In the genomic region with DNA sequence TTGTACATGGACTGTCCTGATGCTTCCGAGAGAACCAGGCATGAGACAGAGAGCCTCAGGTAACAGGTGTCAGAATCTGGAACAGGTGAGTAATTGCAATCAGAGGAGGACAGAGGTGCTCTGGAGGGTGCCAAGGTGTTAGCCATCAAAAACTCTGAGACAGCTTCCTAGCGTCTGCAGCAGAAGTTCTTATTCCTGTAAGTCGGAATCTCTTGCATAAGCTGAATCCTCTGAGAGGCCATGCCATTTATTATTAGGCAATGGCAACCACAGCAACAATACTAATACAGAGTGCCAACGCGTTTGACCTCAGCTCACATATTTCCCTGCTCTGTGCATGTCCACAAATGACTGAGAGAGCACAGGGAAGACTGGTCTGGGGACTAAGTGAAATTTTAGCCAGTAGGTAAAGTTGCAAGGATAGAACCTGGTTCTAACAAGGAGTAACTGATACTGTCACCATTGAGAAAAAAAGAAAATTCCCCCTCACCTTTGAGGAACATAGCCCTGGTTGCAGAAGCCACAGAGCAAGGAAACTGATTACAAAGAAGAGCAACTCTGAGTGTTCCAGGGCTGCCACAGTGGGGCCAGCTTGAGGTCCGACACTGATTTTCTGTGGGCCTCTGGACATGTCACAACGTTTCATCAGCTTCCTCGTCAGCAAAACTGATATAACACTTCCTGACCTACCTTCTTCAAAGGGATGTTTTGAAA, we compare ENCODE assay signal across 1 cellular context.
TF ChIP-seq lines count a peak whose summit lies in the region.

No MANE protein-coding gene starts in this region.

TF ChIP-seq in HepG2, 621 proteins besides CTCF, POLR2A, EP300 and RAD21 (continued from another document and continues in another):
- TF ChIP-seq CC2D1A (CRISPR knock-in tag; IDR thresholded peaks at IDR 0.05) (no peak), KLF11 (CRISPR knock-in tag; IDR thresholded peaks at IDR 0.05) (no peak), ZNF549 (CRISPR knock-in tag; IDR thresholded peaks at IDR 0.05) (no peak), CREM (IDR thresholded peaks at IDR 0.05) (peak; percentile 64; the same call in 1 of the 2 replicates), CREM (CRISPR knock-in tag; IDR thresholded peaks at IDR 0.05) (no peak), BRCA1 (CRISPR knock-in tag; IDR thresholded peaks at IDR 0.05) (no peak), HOXD1 (CRISPR knock-in tag; IDR thresholded peaks at IDR 0.05) (no peak), IKZF4 (CRISPR knock-in tag; IDR thresholded peaks at IDR 0.05; ENCODE audit: borderline replicate concordance, low read depth, not compliant biosample characterization) (no peak), PHF21A (CRISPR knock-in tag; IDR thresholded peaks at IDR 0.05) (no peak; the same call in 1 of the 2 replicates), RFX1 (IDR thresholded peaks at IDR 0.05) (no peak; the same call in 1 of the 2 replicates), TOPORS (CRISPR knock-in tag; IDR thresholded peaks at IDR 0.05) (no peak), U2AF1 (optimal IDR thresholded peaks at IDR 0.05; ENCODE audit: low read depth, low read length) (no peak), NPAS2 (CRISPR knock-in tag; IDR thresholded peaks at IDR 0.05; ENCODE audit: borderline replicate concordance) (no peak), MED13 (CRISPR knock-in tag; IDR thresholded peaks at IDR 0.05) (no peak), TAF15 (IDR thresholded peaks at IDR 0.05; ENCODE audit: low read depth, low read length, poor library complexity, severe bottlenecking) (no peak), FIP1L1 (IDR thresholded peaks at IDR 0.05; ENCODE audit: borderline replicate concordance, insufficient read depth, low read depth, low read length) (no peak), HOXA3 (CRISPR knock-in tag; IDR thresholded peaks at IDR 0.05) (no peak; the same call in 1 of the 2 replicates), TBX3 (IDR thresholded peaks at IDR 0.05; ENCODE audit: borderline replicate concordance) (no peak), ZNF674 (CRISPR knock-in tag; IDR thresholded peaks at IDR 0.05; ENCODE audit: low read depth) (no peak), NR1H2 (CRISPR knock-in tag; IDR thresholded peaks at IDR 0.05; ENCODE audit: borderline replicate concordance, low read depth) (no peak), ZNF569 (CRISPR knock-in tag; IDR thresholded peaks at IDR 0.05; ENCODE audit: borderline replicate concordance) (no peak; the same call in 1 of the 2 replicates), ELF3 (CRISPR knock-in tag; IDR thresholded peaks at IDR 0.05) (peak; percentile 90), NFKB2 (CRISPR knock-in tag; IDR thresholded peaks at IDR 0.05; ENCODE audit: borderline replicate concordance) (no peak), ZNF138 (CRISPR knock-in tag; IDR thresholded peaks at IDR 0.05; ENCODE audit: low read depth) (no peak), MTA3 (CRISPR knock-in tag; IDR thresholded peaks at IDR 0.05) (no peak), ZBTB7A (CRISPR knock-in tag; IDR thresholded peaks at IDR 0.05) (no peak), HES4 (CRISPR knock-in tag; IDR thresholded peaks at IDR 0.05; ENCODE audit: borderline replicate concordance) (no peak), KAT7 (CRISPR knock-in tag; IDR thresholded peaks at IDR 0.05; ENCODE audit: borderline replicate concordance) (peak; percentile 38; the same call in 1 of the 2 replicates), GATAD1 (CRISPR knock-in tag; IDR thresholded peaks at IDR 0.05) (no peak), ZNF256 (CRISPR knock-in tag; conservative IDR thresholded peaks at IDR 0.05) (no peak), ZNF34 (CRISPR knock-in tag; IDR thresholded peaks at IDR 0.05; ENCODE audit: borderline replicate concordance) (no peak), ZSCAN25 (CRISPR knock-in tag; IDR thresholded peaks at IDR 0.05) (peak; percentile 30; the same call in 1 of the 2 replicates), TCF12 (IDR thresholded peaks at IDR 0.05) (no peak), TCF12 (CRISPR knock-in tag; IDR thresholded peaks at IDR 0.05) (no peak), SRY (CRISPR knock-in tag; IDR thresholded peaks at IDR 0.05) (no peak), ONECUT2 (CRISPR knock-in tag; IDR thresholded peaks at IDR 0.05) (no peak), GFI1 (CRISPR knock-in tag; IDR thresholded peaks at IDR 0.05; ENCODE audit: borderline replicate concordance) (peak; percentile 86)
- TF ChIP-seq, protein P1, sequence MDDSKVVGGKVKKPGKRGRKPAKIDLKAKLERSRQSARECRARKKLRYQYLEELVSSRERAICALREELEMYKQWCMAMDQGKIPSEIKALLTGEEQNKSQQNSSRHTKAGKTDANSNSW (CRISPR knock-in tag; IDR thresholded peaks at IDR 0.05; ENCODE audit: borderline replicate concordance), result 0 out of 2 replicates have a peak, but pooled peaks have one; percentile 60
- TF ChIP-seq, protein P2, sequence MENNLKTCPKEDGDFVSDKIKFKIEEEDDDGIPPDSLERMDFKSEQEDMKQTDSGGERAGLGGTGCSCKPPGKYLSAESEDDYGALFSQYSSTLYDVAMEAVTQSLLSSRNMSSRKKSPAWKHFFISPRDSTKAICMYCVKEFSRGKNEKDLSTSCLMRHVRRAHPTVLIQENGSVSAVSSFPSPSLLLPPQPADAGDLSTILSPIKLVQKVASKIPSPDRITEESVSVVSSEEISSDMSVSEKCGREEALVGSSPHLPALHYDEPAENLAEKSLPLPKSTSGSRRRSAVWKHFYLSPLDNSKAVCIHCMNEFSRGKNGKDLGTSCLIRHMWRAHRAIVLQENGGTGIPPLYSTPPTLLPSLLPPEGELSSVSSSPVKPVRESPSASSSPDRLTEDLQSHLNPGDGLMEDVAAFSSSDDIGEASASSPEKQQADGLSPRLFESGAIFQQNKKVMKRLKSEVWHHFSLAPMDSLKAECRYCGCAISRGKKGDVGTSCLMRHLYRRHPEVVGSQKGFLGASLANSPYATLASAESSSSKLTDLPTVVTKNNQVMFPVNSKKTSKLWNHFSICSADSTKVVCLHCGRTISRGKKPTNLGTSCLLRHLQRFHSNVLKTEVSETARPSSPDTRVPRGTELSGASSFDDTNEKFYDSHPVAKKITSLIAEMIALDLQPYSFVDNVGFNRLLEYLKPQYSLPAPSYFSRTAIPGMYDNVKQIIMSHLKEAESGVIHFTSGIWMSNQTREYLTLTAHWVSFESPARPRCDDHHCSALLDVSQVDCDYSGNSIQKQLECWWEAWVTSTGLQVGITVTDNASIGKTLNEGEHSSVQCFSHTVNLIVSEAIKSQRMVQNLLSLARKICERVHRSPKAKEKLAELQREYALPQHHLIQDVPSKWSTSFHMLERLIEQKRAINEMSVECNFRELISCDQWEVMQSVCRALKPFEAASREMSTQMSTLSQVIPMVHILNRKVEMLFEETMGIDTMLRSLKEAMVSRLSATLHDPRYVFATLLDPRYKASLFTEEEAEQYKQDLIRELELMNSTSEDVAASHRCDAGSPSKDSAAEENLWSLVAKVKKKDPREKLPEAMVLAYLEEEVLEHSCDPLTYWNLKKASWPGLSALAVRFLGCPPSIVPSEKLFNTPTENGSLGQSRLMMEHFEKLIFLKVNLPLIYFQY (CRISPR knock-in tag; IDR thresholded peaks at IDR 0.05; ENCODE audit: borderline replicate concordance), result no peak
- TF ChIP-seq, protein P3, sequence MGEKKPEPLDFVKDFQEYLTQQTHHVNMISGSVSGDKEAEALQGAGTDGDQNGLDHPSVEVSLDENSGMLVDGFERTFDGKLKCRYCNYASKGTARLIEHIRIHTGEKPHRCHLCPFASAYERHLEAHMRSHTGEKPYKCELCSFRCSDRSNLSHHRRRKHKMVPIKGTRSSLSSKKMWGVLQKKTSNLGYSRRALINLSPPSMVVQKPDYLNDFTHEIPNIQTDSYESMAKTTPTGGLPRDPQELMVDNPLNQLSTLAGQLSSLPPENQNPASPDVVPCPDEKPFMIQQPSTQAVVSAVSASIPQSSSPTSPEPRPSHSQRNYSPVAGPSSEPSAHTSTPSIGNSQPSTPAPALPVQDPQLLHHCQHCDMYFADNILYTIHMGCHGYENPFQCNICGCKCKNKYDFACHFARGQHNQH (CRISPR knock-in tag; IDR thresholded peaks at IDR 0.05), result peak; percentile 43; the same call in 1 of the 2 replicates
- TF ChIP-seq, protein P4, sequence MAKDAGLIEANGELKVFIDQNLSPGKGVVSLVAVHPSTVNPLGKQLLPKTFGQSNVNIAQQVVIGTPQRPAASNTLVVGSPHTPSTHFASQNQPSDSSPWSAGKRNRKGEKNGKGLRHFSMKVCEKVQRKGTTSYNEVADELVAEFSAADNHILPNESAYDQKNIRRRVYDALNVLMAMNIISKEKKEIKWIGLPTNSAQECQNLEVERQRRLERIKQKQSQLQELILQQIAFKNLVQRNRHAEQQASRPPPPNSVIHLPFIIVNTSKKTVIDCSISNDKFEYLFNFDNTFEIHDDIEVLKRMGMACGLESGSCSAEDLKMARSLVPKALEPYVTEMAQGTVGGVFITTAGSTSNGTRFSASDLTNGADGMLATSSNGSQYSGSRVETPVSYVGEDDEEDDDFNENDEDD (CRISPR knock-in tag; IDR thresholded peaks at IDR 0.05; ENCODE audit: borderline replicate concordance), result no peak
- TF ChIP-seq, protein P5, sequence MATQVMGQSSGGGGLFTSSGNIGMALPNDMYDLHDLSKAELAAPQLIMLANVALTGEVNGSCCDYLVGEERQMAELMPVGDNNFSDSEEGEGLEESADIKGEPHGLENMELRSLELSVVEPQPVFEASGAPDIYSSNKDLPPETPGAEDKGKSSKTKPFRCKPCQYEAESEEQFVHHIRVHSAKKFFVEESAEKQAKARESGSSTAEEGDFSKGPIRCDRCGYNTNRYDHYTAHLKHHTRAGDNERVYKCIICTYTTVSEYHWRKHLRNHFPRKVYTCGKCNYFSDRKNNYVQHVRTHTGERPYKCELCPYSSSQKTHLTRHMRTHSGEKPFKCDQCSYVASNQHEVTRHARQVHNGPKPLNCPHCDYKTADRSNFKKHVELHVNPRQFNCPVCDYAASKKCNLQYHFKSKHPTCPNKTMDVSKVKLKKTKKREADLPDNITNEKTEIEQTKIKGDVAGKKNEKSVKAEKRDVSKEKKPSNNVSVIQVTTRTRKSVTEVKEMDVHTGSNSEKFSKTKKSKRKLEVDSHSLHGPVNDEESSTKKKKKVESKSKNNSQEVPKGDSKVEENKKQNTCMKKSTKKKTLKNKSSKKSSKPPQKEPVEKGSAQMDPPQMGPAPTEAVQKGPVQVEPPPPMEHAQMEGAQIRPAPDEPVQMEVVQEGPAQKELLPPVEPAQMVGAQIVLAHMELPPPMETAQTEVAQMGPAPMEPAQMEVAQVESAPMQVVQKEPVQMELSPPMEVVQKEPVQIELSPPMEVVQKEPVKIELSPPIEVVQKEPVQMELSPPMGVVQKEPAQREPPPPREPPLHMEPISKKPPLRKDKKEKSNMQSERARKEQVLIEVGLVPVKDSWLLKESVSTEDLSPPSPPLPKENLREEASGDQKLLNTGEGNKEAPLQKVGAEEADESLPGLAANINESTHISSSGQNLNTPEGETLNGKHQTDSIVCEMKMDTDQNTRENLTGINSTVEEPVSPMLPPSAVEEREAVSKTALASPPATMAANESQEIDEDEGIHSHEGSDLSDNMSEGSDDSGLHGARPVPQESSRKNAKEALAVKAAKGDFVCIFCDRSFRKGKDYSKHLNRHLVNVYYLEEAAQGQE (IDR thresholded peaks at IDR 0.05; ENCODE audit: borderline replicate concordance in 1 of 2, low read depth in 1 of 2, low read length in 2 of 2), result peak in 1 of 2 experiments; percentile 39; a peak in 1 of 4 replicates
- TF ChIP-seq, protein P6, sequence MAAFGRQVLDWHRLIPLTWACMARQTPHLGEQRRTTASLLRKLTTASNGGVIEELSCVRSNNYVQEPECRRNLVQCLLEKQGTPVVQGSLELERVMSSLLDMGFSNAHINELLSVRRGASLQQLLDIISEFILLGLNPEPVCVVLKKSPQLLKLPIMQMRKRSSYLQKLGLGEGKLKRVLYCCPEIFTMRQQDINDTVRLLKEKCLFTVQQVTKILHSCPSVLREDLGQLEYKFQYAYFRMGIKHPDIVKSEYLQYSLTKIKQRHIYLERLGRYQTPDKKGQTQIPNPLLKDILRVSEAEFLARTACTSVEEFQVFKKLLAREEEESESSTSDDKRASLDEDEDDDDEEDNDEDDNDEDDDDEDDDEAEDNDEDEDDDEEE (CRISPR knock-in tag; IDR thresholded peaks at IDR 0.05), result no peak
- TF ChIP-seq, protein P7, sequence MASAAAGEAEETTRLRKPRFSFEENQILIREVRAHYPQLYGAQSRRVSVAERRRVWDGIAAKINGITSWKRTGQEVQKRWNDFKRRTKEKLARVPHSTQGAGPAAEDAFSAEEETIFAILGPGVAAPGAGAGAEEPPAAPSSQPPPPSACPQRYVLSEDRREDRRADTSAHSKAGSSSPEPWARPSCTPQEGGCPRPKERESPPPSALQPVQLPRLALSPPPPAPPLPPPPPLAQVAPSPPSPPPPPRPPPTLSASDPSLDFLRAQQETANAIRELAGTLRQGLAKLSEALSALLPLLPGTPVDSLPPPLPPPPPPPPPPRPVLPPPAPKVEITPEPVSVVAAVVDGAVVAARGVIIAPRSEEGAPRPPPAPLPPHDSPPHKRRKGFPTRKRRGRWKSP (CRISPR knock-in tag; IDR thresholded peaks at IDR 0.05), result no peak
- TF ChIP-seq, protein P8, sequence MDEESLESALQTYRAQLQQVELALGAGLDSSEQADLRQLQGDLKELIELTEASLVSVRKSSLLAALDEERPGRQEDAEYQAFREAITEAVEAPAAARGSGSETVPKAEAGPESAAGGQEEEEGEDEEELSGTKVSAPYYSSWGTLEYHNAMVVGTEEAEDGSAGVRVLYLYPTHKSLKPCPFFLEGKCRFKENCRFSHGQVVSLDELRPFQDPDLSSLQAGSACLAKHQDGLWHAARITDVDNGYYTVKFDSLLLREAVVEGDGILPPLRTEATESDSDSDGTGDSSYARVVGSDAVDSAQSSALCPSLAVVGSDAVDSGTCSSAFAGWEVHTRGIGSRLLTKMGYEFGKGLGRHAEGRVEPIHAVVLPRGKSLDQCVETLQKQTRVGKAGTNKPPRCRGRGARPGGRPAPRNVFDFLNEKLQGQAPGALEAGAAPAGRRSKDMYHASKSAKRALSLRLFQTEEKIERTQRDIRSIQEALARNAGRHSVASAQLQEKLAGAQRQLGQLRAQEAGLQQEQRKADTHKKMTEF (CRISPR knock-in tag; IDR thresholded peaks at IDR 0.05), result peak; percentile 66; the same call in 1 of the 2 replicates
- TF ChIP-seq, protein P9, sequence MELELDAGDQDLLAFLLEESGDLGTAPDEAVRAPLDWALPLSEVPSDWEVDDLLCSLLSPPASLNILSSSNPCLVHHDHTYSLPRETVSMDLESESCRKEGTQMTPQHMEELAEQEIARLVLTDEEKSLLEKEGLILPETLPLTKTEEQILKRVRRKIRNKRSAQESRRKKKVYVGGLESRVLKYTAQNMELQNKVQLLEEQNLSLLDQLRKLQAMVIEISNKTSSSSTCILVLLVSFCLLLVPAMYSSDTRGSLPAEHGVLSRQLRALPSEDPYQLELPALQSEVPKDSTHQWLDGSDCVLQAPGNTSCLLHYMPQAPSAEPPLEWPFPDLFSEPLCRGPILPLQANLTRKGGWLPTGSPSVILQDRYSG (CRISPR knock-in tag; IDR thresholded peaks at IDR 0.05), result no peak
- TF ChIP-seq, protein P10, sequence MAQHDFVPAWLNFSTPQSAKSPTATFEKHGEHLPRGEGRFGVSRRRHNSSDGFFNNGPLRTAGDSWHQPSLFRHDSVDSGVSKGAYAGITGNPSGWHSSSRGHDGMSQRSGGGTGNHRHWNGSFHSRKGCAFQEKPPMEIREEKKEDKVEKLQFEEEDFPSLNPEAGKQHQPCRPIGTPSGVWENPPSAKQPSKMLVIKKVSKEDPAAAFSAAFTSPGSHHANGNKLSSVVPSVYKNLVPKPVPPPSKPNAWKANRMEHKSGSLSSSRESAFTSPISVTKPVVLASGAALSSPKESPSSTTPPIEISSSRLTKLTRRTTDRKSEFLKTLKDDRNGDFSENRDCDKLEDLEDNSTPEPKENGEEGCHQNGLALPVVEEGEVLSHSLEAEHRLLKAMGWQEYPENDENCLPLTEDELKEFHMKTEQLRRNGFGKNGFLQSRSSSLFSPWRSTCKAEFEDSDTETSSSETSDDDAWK (CRISPR knock-in tag; IDR thresholded peaks at IDR 0.05), result no peak
- TF ChIP-seq, protein P11, sequence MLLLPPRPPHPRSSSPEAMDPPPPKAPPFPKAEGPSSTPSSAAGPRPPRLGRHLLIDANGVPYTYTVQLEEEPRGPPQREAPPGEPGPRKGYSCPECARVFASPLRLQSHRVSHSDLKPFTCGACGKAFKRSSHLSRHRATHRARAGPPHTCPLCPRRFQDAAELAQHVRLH (CRISPR knock-in tag; IDR thresholded peaks at IDR 0.05; ENCODE audit: borderline replicate concordance, low read depth), result no peak
